Comparison of ENCODE assay signal across 26 cellular contexts in genomic region chr12:113673524-113674238, GRCh38.
"Had no signal": no experiment of that assay in that cellular context is flagged by ENCODE, and none has a peak within 500 bp of the region (broad histone marks: within the 10 kb centered on the region; RNA-seq: fewer than 3 reads in every experiment).

No MANE protein-coding gene starts in this region.

- H3K27me3 ChIP-seq: testis had no signal

- H3K4me3 Mint-ChIP-seq: effector memory CD8-positive, alpha-beta T cell; immature natural killer cell; natural killer cell; type B pancreatic cell had no signal

- H3K9me3 ChIP-seq: lower lobe of right lung, prostate gland, right atrium auricular region, testis, tibial artery had no signal

- H3K36me3 ChIP-seq: lower lobe of right lung, prostate gland, right atrium auricular region, tibial artery had no signal

- H3K4me1 ChIP-seq: lower lobe of right lung, prostate gland, right atrium auricular region, testis, tibial artery had no signal

- H3K9me3 Mint-ChIP-seq: effector memory CD8-positive, alpha-beta T cell; natural killer cell; type B pancreatic cell had no signal

- H3K27ac ChIP-seq: lower lobe of right lung, prostate gland, right atrium auricular region, testis, tibial artery had no signal

- H3K36me3 Mint-ChIP-seq: immature natural killer cell, natural killer cell, type B pancreatic cell had no signal

- H3K4me1 Mint-ChIP-seq: immature natural killer cell, natural killer cell had no signal

- DNase-seq: effector memory CD8-positive, alpha-beta T cell; erythroblast; hypothalamus; immature natural killer cell; islet precursor cell; kidney glomerular epithelial cell; left colon; left ventricle myocardium superior; lower lobe of right lung; natural killer cell; stimulated activated CD4-positive, alpha-beta T cell treated with anti-CD3 and anti-CD28 coated beads, Interleukin-12 subunit alpha, Interleukin-12 subunit beta, amount 100 ng/mL, for 4 hours; stimulated activated CD4-positive, alpha-beta T cell treated with anti-CD3 and anti-CD28 coated beads, Interleukin-1b, Interleukin-23, amount 100 ng/mL, for 48 hours; stimulated activated CD4-positive, alpha-beta T cell treated with anti-CD3 and anti-CD28 coated beads, Interleukin-4, amount 100 ng/mL, for 1 hour; stimulated activated CD8-positive, alpha-beta memory T cell treated with anti-CD3 and anti-CD28 coated beads, Interleukin-4, amount 100 ng/mL, for 48 hours; stimulated activated naive CD8-positive, alpha-beta T cell treated with anti-CD3 and anti-CD28 coated beads, Interleukin-15, Interleukin-2, amounts not matched to agents 100 U/mL and 50 U/mL, for 24 hours; substantia nigra; testis; tibial artery had no signal

- H3K4me3 ChIP-seq: lower lobe of right lung, prostate gland, right atrium auricular region, smooth muscle cell, testis, tibial artery had no signal

- ATAC-seq: effector memory CD8-positive, alpha-beta T cell; left colon; left ventricle myocardium superior; lower lobe of right lung; natural killer cell; sciatic nerve; stimulated activated naive CD8-positive, alpha-beta T cell treated with anti-CD3 and anti-CD28 coated beads, Interleukin-15, Interleukin-2, amounts not matched to agents 100 U/mL and 50 U/mL, for 24 hours had no signal

- H3K4me2 ChIP-seq: smooth muscle cell had no signal

- FAIRE-seq: colon, endometrium, frontal cortex had no signal

- H3K27ac Mint-ChIP-seq: effector memory CD8-positive, alpha-beta T cell; immature natural killer cell; natural killer cell; type B pancreatic cell had no signal
